28 cellular contexts compared by ENCODE assay signal in the genomic region with DNA sequence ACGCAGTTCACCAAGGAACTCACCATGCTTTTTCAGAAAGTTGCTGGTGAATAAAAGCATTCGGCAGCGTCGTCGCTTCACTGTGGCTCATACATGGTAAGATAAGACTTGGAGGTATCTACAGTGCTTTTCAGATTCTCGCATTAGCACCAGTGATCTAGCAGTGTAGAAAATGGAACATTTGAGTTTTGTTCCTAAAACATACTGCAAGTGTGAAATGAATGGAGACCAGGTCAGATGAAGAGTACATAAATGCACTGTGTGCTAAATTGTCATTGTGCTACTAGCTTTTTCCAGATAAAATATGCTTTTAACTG.
A peak's percentile ranks its signal among the peaks of the same experiment; 100 is the strongest.
DNase-seq lines count a peak whose midpoint lies in the region; TF ChIP-seq lines count a peak whose summit lies in the region.
"Had no signal": no experiment of that assay in that cellular context is flagged by ENCODE, and none has a peak within 500 bp of the region (broad histone marks: within the 10 kb centered on the region; RNA-seq: fewer than 3 reads in every experiment).

No MANE protein-coding gene starts in this region.

- H3K9me3 Mint-ChIP-seq in MCF 10A (ENCODE audit: unreplicated experiment) (no peaks in the 10 kb centered on the region), brain (no peaks in the 10 kb centered on the region), type B pancreatic cell (no peaks in the 10 kb centered on the region)
- H3K9me3 Mint-ChIP-seq: activated CD4-positive, alpha-beta T cell treated with anti-CD3 and anti-CD28 coated beads, Interleukin-2, amount 10 ng/mL, durations not matched to agents 7 days and 5 days; activated naive CD8-positive, alpha-beta T cell treated with anti-CD3 and anti-CD28 coated beads, Interleukin-2, amount 50 U/mL, for 24 hours; activated T-cell treated with anti-CD3 and anti-CD28 coated beads, Interleukin-2, amount 50 U/mL, for 4 hours; CD8-positive, alpha-beta memory T cell; H9 had no signal

- H3K27me3 Mint-ChIP-seq in MCF 10A (ENCODE audit: insufficient read depth, unreplicated experiment): peaks cover 84% of the 10 kb centered on the region
- peaks cover 5% of the 10 kb centered on the region for H3K27me3 Mint-ChIP-seq in brain
- H3K27me3 Mint-ChIP-seq in type B pancreatic cell: no peaks in the 10 kb centered on the region

- POLR2A ChIA-PET in MCF 10A (lab: Yijun Ruan, JAX): no interaction called here

- TF ChIP-seq CTCF in breast epithelium (IDR thresholded peaks at IDR 0.05) (no peak), MCF 10A (IDR thresholded peaks at IDR 0.05; ENCODE audit: unreplicated experiment) (no peak), brain (conservative IDR thresholded peaks at IDR 0.05) (no peak), type B pancreatic cell (conservative IDR thresholded peaks at IDR 0.05) (no peak)

- DNase-seq in breast epithelium (ENCODE audit: low spot score in 2 of 2) (no peak), MCF 10A (ENCODE audit: unreplicated experiment) (no peak), medulla oblongata (ENCODE audit: extremely low spot score) (peak; percentile 51), type B pancreatic cell (ENCODE audit: extremely low spot score, unreplicated experiment) (no peak), NCI-H446 (lab: John Stamatoyannopoulos, UW) (no peak), AML-193 (lab: John Stamatoyannopoulos, UW) (no peak), SIG-M5 (lab: John Stamatoyannopoulos, UW) (no peak)
- DNase-seq: 8988T; activated CD4-positive, alpha-beta T cell treated with anti-CD3 and anti-CD28 coated beads, Interleukin-2, amount 10 ng/mL, durations not matched to agents 7 days and 5 days; activated naive CD8-positive, alpha-beta T cell treated with anti-CD3 and anti-CD28 coated beads, Interleukin-2, amount 50 U/mL, for 24 hours; activated T-cell treated with anti-CD3 and anti-CD28 coated beads, Interleukin-2, amount 50 U/mL, for 4 hours; body of pancreas; CD8-positive, alpha-beta memory T cell; cortex of kidney; DMS 273 treated with DMSO at 0.1 percent for 48 hours; foreskin keratinocyte; H9; heart left ventricle; KBM-7; left cardiac atrium; MG63; NCI-H2081 treated with DMSO at 0.1 percent for 48 hours; NCI-H226; stimulated activated naive CD4-positive, alpha-beta T cell; T-helper 9 cell; thyroid gland had no signal

- no peaks in the 10 kb centered on the region for H3K36me3 Mint-ChIP-seq in MCF 10A (ENCODE audit: insufficient read depth, unreplicated experiment)
- no peaks in the 10 kb centered on the region for H3K36me3 Mint-ChIP-seq in brain
- no peaks in the 10 kb centered on the region for H3K36me3 Mint-ChIP-seq in type B pancreatic cell
- H3K36me3 Mint-ChIP-seq: CD8-positive, alpha-beta memory T cell had no signal

- H3K27ac ChIP-seq in breast epithelium: peak overlapping the region; percentile 64 to 70
- H3K27ac ChIP-seq: body of pancreas, foreskin keratinocyte, heart left ventricle, thyroid gland had no signal

- H3K4me3 Mint-ChIP-seq in MCF 10A (ENCODE audit: unreplicated experiment) (no peak overlapping the region), brain (peak overlapping the region; percentile 85 to 96 (median 88)), type B pancreatic cell (peak overlapping the region; percentile 41)
- H3K4me3 Mint-ChIP-seq: activated CD4-positive, alpha-beta T cell treated with anti-CD3 and anti-CD28 coated beads, Interleukin-2, amount 10 ng/mL, durations not matched to agents 7 days and 5 days; activated naive CD8-positive, alpha-beta T cell treated with anti-CD3 and anti-CD28 coated beads, Interleukin-2, amount 50 U/mL, for 24 hours; activated T-cell treated with anti-CD3 and anti-CD28 coated beads, Interleukin-2, amount 50 U/mL, for 4 hours; B cell; CD8-positive, alpha-beta memory T cell; H9 had no signal

- BruUV-seq in MCF 10A (replicated peaks; lab: Mats Ljungman, UMichigan): no TSS peak

- no peaks in the 10 kb centered on the region for H3K9me3 ChIP-seq in breast epithelium
- H3K9me3 ChIP-seq: body of pancreas, heart left ventricle, MG63, thyroid gland had no signal

- H3K4me1 Mint-ChIP-seq in MCF 10A (ENCODE audit: insufficient read depth, unreplicated experiment) (no peaks in the 10 kb centered on the region), brain (peaks cover 51% of the 10 kb centered on the region), type B pancreatic cell (ENCODE audit: unreplicated experiment) (peaks cover 16% of the 10 kb centered on the region)
- H3K4me1 Mint-ChIP-seq: activated CD4-positive, alpha-beta T cell treated with anti-CD3 and anti-CD28 coated beads, Interleukin-2, amount 10 ng/mL, durations not matched to agents 7 days and 5 days; activated naive CD8-positive, alpha-beta T cell treated with anti-CD3 and anti-CD28 coated beads, Interleukin-2, amount 50 U/mL, for 24 hours; B cell; CD8-positive, alpha-beta memory T cell; H9 had no signal

- H3K36me3 ChIP-seq in breast epithelium: no peaks in the 10 kb centered on the region
- H3K36me3 ChIP-seq: heart left ventricle, MG63, thyroid gland had no signal

- CTCF ChIA-PET in MCF 10A (lab: Yijun Ruan, JAX): interaction anchor here (1.4 to 2.8 kb wide), 2 partner anchors 15 to 250 kb away, joined by 3 to 11 read pairs; no protein-coding TSS in a partner anchor

- intact Hi-C loops in breast epithelium (cut with DNase I; ENCODE audit: low total_unique reads): no loop called here
- intact Hi-C loops in MCF 10A (cut with micrococcal nuclease): no loop called here

- H3K27ac Mint-ChIP-seq in MCF 10A (ENCODE audit: low read depth, unreplicated experiment) (no peak overlapping the region), brain (peak overlapping the region; percentile 82 to 96 (median 90)), type B pancreatic cell (no peak overlapping the region)
- H3K27ac Mint-ChIP-seq: activated CD4-positive, alpha-beta T cell treated with anti-CD3 and anti-CD28 coated beads, Interleukin-2, amount 10 ng/mL, durations not matched to agents 7 days and 5 days; activated naive CD8-positive, alpha-beta T cell treated with anti-CD3 and anti-CD28 coated beads, Interleukin-2, amount 50 U/mL, for 24 hours; B cell; CD8-positive, alpha-beta memory T cell; H9 had no signal

- H3K4me3 ChIP-seq in breast epithelium: peak overlapping the region in 2 of 3 donors; percentile 45 to 61
- H3K4me3 ChIP-seq: body of pancreas, heart left ventricle, MG63, thyroid gland had no signal

- no peak for TF ChIP-seq POLR2A in breast epithelium (IDR thresholded peaks at IDR 0.05)

- H3K27me3 ChIP-seq in breast epithelium: no peaks in the 10 kb centered on the region
- H3K27me3 ChIP-seq: body of pancreas, foreskin keratinocyte, MG63, thyroid gland had no signal

- H3K4me1 ChIP-seq in breast epithelium: no peaks in the 10 kb centered on the region
- H3K4me1 ChIP-seq: body of pancreas, foreskin keratinocyte, heart left ventricle, thyroid gland had no signal

Comparison
In these comparisons a context has a peak if more than half of its experiments do, and no peak if none do; other contexts are left out.
1. H3K27ac Mint-ChIP-seq: peak in brain (5 of 5); none in MCF 10A (single experiment) and type B pancreatic cell (single experiment).